ENCODE assay signal across 23 cellular contexts in the genomic region with DNA sequence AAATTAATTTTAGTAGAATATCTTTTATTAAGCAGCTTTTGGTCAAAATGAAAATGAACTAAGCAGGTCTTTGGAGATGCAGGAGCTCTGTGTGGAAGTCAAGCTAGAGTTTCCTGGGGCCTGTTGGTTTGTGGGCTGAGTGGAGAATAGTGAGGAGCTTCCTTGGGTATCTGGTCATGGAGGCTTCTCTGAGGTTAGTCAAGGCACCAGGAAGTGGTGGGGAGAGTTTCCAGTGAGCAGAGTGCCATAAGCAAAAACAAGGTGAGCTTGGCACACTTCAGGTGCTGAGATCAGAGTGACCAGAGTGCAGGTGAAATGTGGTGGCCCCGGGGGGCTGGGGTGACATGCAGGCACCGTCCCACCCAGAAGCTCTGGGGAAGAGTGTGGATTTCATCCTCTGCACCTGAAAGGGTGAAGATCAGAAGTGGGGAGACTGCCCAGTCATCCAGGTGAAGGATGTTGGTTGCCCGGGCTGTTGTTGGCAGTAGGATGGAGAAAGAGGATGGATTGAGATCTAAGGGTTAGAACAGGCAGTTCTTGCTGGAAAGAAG.
DNase-seq lines count a peak whose midpoint lies in the region; ATAC-seq and TF ChIP-seq lines count a peak whose summit lies in the region.
"Had no signal": no experiment of that assay in that cellular context is flagged by ENCODE, and none has a peak within 500 bp of the region (broad histone marks: within the 10 kb centered on the region; RNA-seq: fewer than 3 reads in every experiment).

No MANE protein-coding gene starts in this region.

- in situ Hi-C loops in mammary epithelial cell (cut with MboI; ENCODE audit: low sequenced_read_pairs in 2 of 2): no loop called here

- H3K4me3 Mint-ChIP-seq in MCF 10A (ENCODE audit: unreplicated experiment): no peak overlapping the region
- no peak overlapping the region for H3K4me3 Mint-ChIP-seq in activated CD8-positive, alpha-beta T cell treated with anti-CD3 and anti-CD28 coated beads, Interleukin-2, amount 10 ng/mL, durations not matched to agents 7 days and 5 days
- H3K4me3 Mint-ChIP-seq: brain had no signal

- BruUV-seq in MCF 10A (replicated peaks; lab: Mats Ljungman, UMichigan) (TSS peak; percentile 12), mammary epithelial cell (replicated peaks; lab: Mats Ljungman, UMichigan) (no TSS peak)

- H3K36me3 Mint-ChIP-seq in MCF 10A (ENCODE audit: insufficient read depth, unreplicated experiment): peaks cover 34% of the 10 kb centered on the region
- H3K36me3 Mint-ChIP-seq in activated CD8-positive, alpha-beta T cell treated with anti-CD3 and anti-CD28 coated beads, Interleukin-2, amount 10 ng/mL, durations not matched to agents 7 days and 5 days (ENCODE audit: low read depth): peaks cover 46% of the 10 kb centered on the region

- no peak for TF ChIP-seq POLR2A in vagina (IDR thresholded peaks at IDR 0.05)

- H4K20me1 ChIP-seq in mammary epithelial cell (ENCODE audit: insufficient read depth, low read length): no peaks in the 10 kb centered on the region

- H3K9me3 ChIP-seq in mammary epithelial cell (replicated peaks; ENCODE audit: insufficient read depth, low read length): no peaks in the 10 kb centered on the region
- H3K9me3 ChIP-seq in vagina: peaks cover 5% of the 10 kb centered on the region
- H3K9me3 ChIP-seq: SJCRH30, upper lobe of right lung had no signal

- no peak overlapping the region for H3K4me2 ChIP-seq in mammary epithelial cell (ENCODE audit: insufficient read depth, low read depth, low read length)

- H3K27me3 Mint-ChIP-seq in MCF 10A (ENCODE audit: insufficient read depth, unreplicated experiment): peaks cover 5% of the 10 kb centered on the region
- peaks cover 9% of the 10 kb centered on the region for H3K27me3 Mint-ChIP-seq in activated CD8-positive, alpha-beta T cell treated with anti-CD3 and anti-CD28 coated beads, Interleukin-2, amount 10 ng/mL, durations not matched to agents 7 days and 5 days (ENCODE audit: low read depth)
- H3K27me3 Mint-ChIP-seq: brain had no signal

- no peak overlapping the region for H3K4me3 ChIP-seq in mammary epithelial cell (replicated peaks in 1 of 3; ENCODE audit: insufficient read depth in 1 of 3, low read depth in 2 of 3, low read length in 3 of 3)
- H3K4me3 ChIP-seq in vagina: no peak overlapping the region
- H3K4me3 ChIP-seq: BLaER1 treated with 17β-estradiol and CSF1 and Interleukin-3, amounts not matched to agents 10 nM and 100 nM; right atrium auricular region; SJCRH30; suprapubic skin; upper lobe of right lung had no signal

- intact Hi-C loops in MCF 10A (cut with micrococcal nuclease): no loop called here
- intact Hi-C loops in mammary epithelial cell (cut with micrococcal nuclease): no loop called here
- intact Hi-C loops in vagina (cut with DNase I): no loop called here

- POLR2A ChIA-PET in MCF 10A (lab: Yijun Ruan, JAX): no interaction called here
- POLR2A ChIA-PET in activated CD8-positive, alpha-beta T cell treated with anti-CD3 and anti-CD28 coated beads, Interleukin-2, amount 10 ng/mL, durations not matched to agents 7 days and 5 days (lab: Charles Lee): interaction anchor here (0.8 kb wide), 1 partner anchor 16 kb away, joined by 3 read pairs; no protein-coding TSS in a partner anchor

- H3K4me1 ChIP-seq in mammary epithelial cell (ENCODE audit: insufficient read depth, low read length) (no peaks in the 10 kb centered on the region), vagina (no peaks in the 10 kb centered on the region)
- H3K4me1 ChIP-seq: parathyroid adenoma, right atrium auricular region, SJCRH30, suprapubic skin, upper lobe of right lung had no signal

- peaks cover 5% of the 10 kb centered on the region for H3K9me3 Mint-ChIP-seq in MCF 10A (ENCODE audit: unreplicated experiment)
- H3K9me3 Mint-ChIP-seq in activated CD8-positive, alpha-beta T cell treated with anti-CD3 and anti-CD28 coated beads, Interleukin-2, amount 10 ng/mL, durations not matched to agents 7 days and 5 days (ENCODE audit: insufficient read depth): peaks cover 9% of the 10 kb centered on the region

- WGBS in mammary epithelial cell (ENCODE audit: low coverage, missing lambda C conversion rate): 97% methylated on average over 3 of the region's 3 CpGs

- H3K27ac ChIP-seq in mammary epithelial cell (ENCODE audit: insufficient read depth, low read depth, low read length) (no peak overlapping the region), vagina (no peak overlapping the region)
- H3K27ac ChIP-seq: BLaER1 treated with 17β-estradiol and CSF1 and Interleukin-3, amounts not matched to agents 10 nM and 100 nM; parathyroid adenoma; right atrium auricular region; SJCRH30; suprapubic skin; upper lobe of right lung had no signal

- no peak overlapping the region for H2AFZ ChIP-seq in mammary epithelial cell (ENCODE audit: low read depth, low read length)
- H2AFZ ChIP-seq: parathyroid adenoma had no signal

- dilution Hi-C loops in mammary epithelial cell (cut with HindIII; ENCODE audit: low sequenced_read_pairs): no loop called here

- CTCF ChIA-PET in MCF 10A (lab: Yijun Ruan, JAX): no interaction called here
- CTCF ChIA-PET in mammary epithelial cell (lab: Charles Lee; ENCODE audit: low non-redundant PET): no interaction called here
- CTCF ChIA-PET in activated CD8-positive, alpha-beta T cell treated with anti-CD3 and anti-CD28 coated beads, Interleukin-2, amount 10 ng/mL, durations not matched to agents 7 days and 5 days (lab: Charles Lee): interaction anchor here (1.5 kb wide), 1 partner anchor 23 kb away, joined by 3 read pairs; no protein-coding TSS in a partner anchor

- H3K27ac Mint-ChIP-seq in MCF 10A (ENCODE audit: low read depth, unreplicated experiment): no peak overlapping the region
- H3K27ac Mint-ChIP-seq in activated CD8-positive, alpha-beta T cell treated with anti-CD3 and anti-CD28 coated beads, Interleukin-2, amount 10 ng/mL, durations not matched to agents 7 days and 5 days: peak overlapping the region; percentile 35
- H3K27ac Mint-ChIP-seq: activated T-helper 2 cell treated with anti-CD3 and anti-CD28 coated beads, Interferon-gamma antibody, Interleukin-2, Interleukin-4, amounts not matched to agents 10 μg/mL and 5 μg/mL and 100 μg/mL, durations not matched to agents 14 hours and 24 hours and 36 hours; brain had no signal

- no peak for TF ChIP-seq CTCF in MCF 10A (IDR thresholded peaks at IDR 0.05; ENCODE audit: unreplicated experiment)
- no peak for TF ChIP-seq CTCF in mammary epithelial cell (conservative IDR thresholded peaks at IDR 0.05 in 1 of 2, IDR thresholded peaks at IDR 0.05 in 1 of 2; ENCODE audit: extremely low read depth in 1 of 2, insufficient read depth in 1 of 2, low read depth in 1 of 2, low read length in 2 of 2)
- no peak for TF ChIP-seq CTCF in vagina (IDR thresholded peaks at IDR 0.05)

- ATAC-seq in activated CD8-positive, alpha-beta T cell treated with anti-CD3 and anti-CD28 coated beads, Interleukin-2, amount 10 ng/mL, durations not matched to agents 7 days and 5 days: peak; percentile 49
- ATAC-seq in GM21447 (IDR thresholded peaks at IDR 0.05; ENCODE audit: unreplicated experiment): no peak
- ATAC-seq: activated CD4-positive, CD25-positive, alpha-beta regulatory T cell treated with anti-CD3 and anti-CD28 coated beads, Interleukin-2, amount 50 U/mL, for 24 hours had no signal

- DNase-seq in MCF 10A (ENCODE audit: unreplicated experiment) (no peak), mammary epithelial cell (no peak), islet precursor cell (peak; percentile 36), vagina (ENCODE audit: extremely low spot score in 2 of 2) (peak; percentile 37 to 52), NCI-H128 (lab: John Stamatoyannopoulos, UW; ENCODE audit: unreplicated experiment) (no peak), NCI-H774 (lab: John Stamatoyannopoulos, UW) (no peak)
- DNase-seq in activated CD8-positive, alpha-beta T cell treated with anti-CD3 and anti-CD28 coated beads, Interleukin-2, amount 10 ng/mL, durations not matched to agents 7 days and 5 days: peak; percentile 25
- DNase-seq: KG1; MM.1S; NCI-H1417; NCI-H2081 treated with DMSO at 0.1 percent for 48 hours; NCI-H345; SJCRH30; stimulated activated CD4-positive, alpha-beta T cell treated with anti-CD3 and anti-CD28 coated beads, Interleukin-2, amount 100 ng/mL, for 24 hours; upper lobe of right lung had no signal

- H3K27me3 ChIP-seq in mammary epithelial cell (ENCODE audit: insufficient read depth, low read length) (no peaks in the 10 kb centered on the region), vagina (no peaks in the 10 kb centered on the region)
- H3K27me3 ChIP-seq: BLaER1 treated with 17β-estradiol and CSF1 and Interleukin-3, amounts not matched to agents 10 nM and 100 nM; right atrium auricular region; SJCRH30; suprapubic skin; upper lobe of right lung had no signal

- no peaks in the 10 kb centered on the region for H3K4me1 Mint-ChIP-seq in MCF 10A (ENCODE audit: insufficient read depth, unreplicated experiment)
- peaks cover 28% of the 10 kb centered on the region for H3K4me1 Mint-ChIP-seq in activated CD8-positive, alpha-beta T cell treated with anti-CD3 and anti-CD28 coated beads, Interleukin-2, amount 10 ng/mL, durations not matched to agents 7 days and 5 days (ENCODE audit: low read depth)
- H3K4me1 Mint-ChIP-seq: brain had no signal

- no peaks in the 10 kb centered on the region for H3K79me2 ChIP-seq in mammary epithelial cell (ENCODE audit: insufficient read depth, low read length)
- H3K79me2 ChIP-seq: parathyroid adenoma had no signal

- peaks cover 11% of the 10 kb centered on the region for H3K36me3 ChIP-seq in mammary epithelial cell (ENCODE audit: insufficient read depth, low read length)
- H3K36me3 ChIP-seq in vagina: peaks cover 0 to 32% of the 10 kb centered on the region in 2 donors
- H3K36me3 ChIP-seq: SJCRH30 had no signal

- no peak overlapping the region for H3K9ac ChIP-seq in mammary epithelial cell (ENCODE audit: insufficient read depth, low read length)
- H3K9ac ChIP-seq: BLaER1 treated with 17β-estradiol and CSF1 and Interleukin-3, amounts not matched to agents 10 nM and 100 nM; parathyroid adenoma had no signal

Comparison
In these comparisons a context has a peak if more than half of its experiments do, and no peak if none do; other contexts are left out.
1. DNase-seq: peak in activated CD8-positive, alpha-beta T cell treated with anti-CD3 and anti-CD28 coated beads, Interleukin-2, amount 10 ng/mL, durations not matched to agents 7 days and 5 days (single experiment), islet precursor cell (single experiment) and vagina (2 of 2); none in MCF 10A (single experiment), mammary epithelial cell (single experiment), NCI-H128 (single experiment) and NCI-H774 (single experiment).